In genomic region chr2:191635333-191636234, GRCh38 we compare ENCODE assay signal across 8 cellular contexts. TPM values are rescaled to one million over a fixed set of nuclear protein-coding genes. Genes with fewer than 3 reads are reported as not detected.
DNase-seq lines count a peak whose midpoint lies in the region; ATAC-seq and TF ChIP-seq lines count a peak whose summit lies in the region.

No MANE protein-coding gene starts in this region.

- TF ChIP-seq CTCF in GM10248 (IDR thresholded peaks at IDR 0.05; ENCODE audit: control extremely low read depth, extremely low read depth, low read depth, missing control alignments) (no peak), fibroblast of pulmonary artery (IDR thresholded peaks at IDR 0.05; ENCODE audit: low read length, missing control alignments) (no peak), Peyer's patch (IDR thresholded peaks at IDR 0.05) (no peak), mucosa of descending colon (IDR thresholded peaks at IDR 0.05) (no peak)

- H3K27me3 ChIP-seq in Peyer's patch = no peaks in the 10 kb centered on the region

- H3K4me3 ChIP-seq in fibroblast of pulmonary artery (replicated peaks; ENCODE audit: low read depth, low read length) (no peak overlapping the region), Peyer's patch (no peak overlapping the region), mucosa of descending colon (no peak overlapping the region)

- peaks cover 0 to 29% (median 7%) of the 10 kb centered on the region in 4 donors for H3K4me1 ChIP-seq in Peyer's patch
- peaks cover 14% of the 10 kb centered on the region for H3K4me1 ChIP-seq in mucosa of descending colon (ENCODE audit: low read depth)

- TF ChIP-seq POLR2A in Peyer's patch (IDR thresholded peaks at IDR 0.05) = no peak

- CTCF ChIA-PET in GM10248 (lab: Yijun Ruan, JAX) = interaction anchor here (1.2 to 1.4 kb wide), 2 partner anchors 18 to 80 kb away, joined by 3 read pairs; no protein-coding TSS in a partner anchor

- POLR2A ChIA-PET in GM10248 (lab: Yijun Ruan, JAX) = no interaction called here

- intact Hi-C loops in mucosa of descending colon (cut with DNase I, micrococcal nuclease) = no loop called here

- no peak overlapping the region for H3K27ac ChIP-seq in Peyer's patch

- H3K36me3 ChIP-seq in Peyer's patch = no peaks in the 10 kb centered on the region
- no peaks in the 10 kb centered on the region for H3K36me3 ChIP-seq in mucosa of descending colon (ENCODE audit: low read depth)

- peak; percentile 83 for ATAC-seq in GM21515 (IDR thresholded peaks at IDR 0.05; ENCODE audit: unreplicated experiment)
- no peak for ATAC-seq in mucosa of descending colon

- DNase-seq in GM10248 (ENCODE audit: extremely low spot score) (peak; percentile 13), HK-2 (ENCODE audit: unreplicated experiment) (peak; percentile 42), fibroblast of pulmonary artery (ENCODE audit: low read depth) (peak; percentile 65), Peyer's patch (no peak), mucosa of descending colon (no peak), hippocampal formation (lab: John Stamatoyannopoulos, UW) (no peak)
- DNase-seq in activated effector memory CD4-positive, alpha-beta T cell treated with anti-CD3 and anti-CD28 coated beads, Interleukin-2, amount 50 U/mL, for 16 hours = no peak

- H3K9me3 ChIP-seq in Peyer's patch (no peaks in the 10 kb centered on the region), mucosa of descending colon (no peaks in the 10 kb centered on the region)

RNA-seq across cellular contexts. Expression of gene NABP1, which starts 42.4 kb away (rescaled TPM):
- 100 to 1,000 TPM in 3 of 4 donors, 10 to 100 TPM in 1; 31.4 to 273 (median 211) TPM for total RNA-seq in Peyer's patch
- 10 to 100 TPM; 22.1 to 29.8 (median 27.6) TPM for total RNA-seq in mucosa of descending colon

Comparison
In these comparisons a context has a peak if more than half of its experiments do, and no peak if none do; other contexts are left out.
1. DNase-seq: peak in GM10248 (single experiment), HK-2 (single experiment) and fibroblast of pulmonary artery (single experiment); none in Peyer's patch (0 of 3), mucosa of descending colon (0 of 3), hippocampal formation (0 of 2) and activated effector memory CD4-positive, alpha-beta T cell treated with anti-CD3 and anti-CD28 coated beads, Interleukin-2, amount 50 U/mL, for 16 hours (single experiment).